Comparison of ENCODE assay signal across 2 cellular contexts in genomic region chr16:10040136-10041080, GRCh38.
TF ChIP-seq lines count a peak whose summit lies in the region.

No MANE protein-coding gene starts in this region.

TF ChIP-seq in HEK293, 187 proteins besides CTCF, POLR2A, EP300 and RAD21 (continued from another document):
- TF ChIP-seq PATZ1 (tag by site-specific recombination; IDR thresholded peaks at IDR 0.05) = no peak
- no peak for TF ChIP-seq ZNF449 (tag by site-specific recombination; IDR thresholded peaks at IDR 0.05)
- TF ChIP-seq ZNF776 (tag by site-specific recombination; IDR thresholded peaks at IDR 0.05; ENCODE audit: borderline replicate concordance) = 0 out of 2 replicates have a peak, but pooled peaks have one; percentile 18
- TF ChIP-seq ZSCAN18 (tag by site-specific recombination; IDR thresholded peaks at IDR 0.05) = no peak

TF ChIP-seq in WTC11, 78 proteins besides CTCF, POLR2A, EP300 and RAD21 (continued from another document):
- no peak for TF ChIP-seq ZNF281 (CRISPR knock-in tag; IDR thresholded peaks at IDR 0.05)
